In the genomic region with DNA sequence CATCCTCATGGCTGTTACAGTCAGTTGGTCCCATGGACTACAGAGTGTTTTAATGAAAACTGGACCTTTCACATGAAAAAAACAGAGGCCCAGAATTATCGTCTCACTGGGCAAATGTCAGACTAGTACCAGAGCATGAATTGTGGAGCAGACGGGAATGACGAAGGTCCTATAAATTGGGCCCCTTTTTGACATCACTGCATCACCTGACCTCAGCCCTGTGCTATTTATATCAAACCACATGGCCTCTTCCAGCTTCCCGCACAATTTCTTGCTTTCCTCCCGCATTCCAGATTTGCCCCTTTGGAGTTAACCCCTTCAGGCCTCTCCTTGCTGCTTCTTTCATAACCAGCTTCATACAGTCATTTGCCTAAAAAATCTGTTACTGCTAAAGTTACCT, we compare ENCODE assay signal across 15 cellular contexts.
"Had no signal": no experiment of that assay in that cellular context is flagged by ENCODE, and none has a peak within 500 bp of the region (broad histone marks: within the 10 kb centered on the region; RNA-seq: fewer than 3 reads in every experiment).

No MANE protein-coding gene starts in this region.

- DNase-seq: activated CD4-positive, alpha-beta T cell treated with anti-CD3 and anti-CD28 coated beads for 36 hours; activated CD4-positive, alpha-beta T cell treated with anti-CD3 and anti-CD28 coated beads, Interleukin-2, amount 50 U/mL, for 48 hours; activated CD8-positive, alpha-beta memory T cell treated with anti-CD3 and anti-CD28 coated beads, Interleukin-2, amount 50 U/mL, for 48 hours; activated naive CD4-positive, alpha-beta T cell; activated T-cell treated with anti-CD3 and anti-CD28 coated beads, Interleukin-2, amount 50 U/mL, for 4 hours; central memory CD4-positive, alpha-beta T cell; effector memory CD4-positive, alpha-beta T cell; hippocampal formation; occipital lobe; small intestine; stimulated activated CD4-positive, alpha-beta T cell treated with anti-CD3 and anti-CD28 coated beads, Interleukin-2, amount 100 ng/mL, for 24 hours; stimulated activated naive CD8-positive, alpha-beta T cell treated with anti-CD3 and anti-CD28 coated beads, Interleukin-15, amount 100 ng/mL, for 72 hours; tibial artery had no signal

- ATAC-seq: activated CD4-positive, alpha-beta T cell treated with anti-CD3 and anti-CD28 coated beads for 36 hours; activated T-cell treated with anti-CD3 and anti-CD28 coated beads, Interleukin-2, amount 50 U/mL, for 4 hours; sciatic nerve; stimulated activated effector memory CD8-positive, alpha-beta T cell treated with anti-CD3 and anti-CD28 coated beads, Interleukin-12 subunit alpha, Interleukin-12 subunit beta, amount 100 ng/mL, for 72 hours; stimulated activated naive CD8-positive, alpha-beta T cell treated with anti-CD3 and anti-CD28 coated beads, Interleukin-15, amount 100 ng/mL, for 72 hours had no signal

- H3K4me3 ChIP-seq: tibial artery had no signal

- H3K27me3 ChIP-seq: tibial artery had no signal

- H3K27ac ChIP-seq: tibial artery had no signal

- H3K9me3 ChIP-seq: tibial artery had no signal

- H3K36me3 ChIP-seq: tibial artery had no signal
